Comparison of ENCODE assay signal across 12 cellular contexts in genomic region chr11:130451261-130452019, GRCh38. TPM values are rescaled to one million over a fixed set of nuclear protein-coding genes. Genes with fewer than 3 reads are reported as not detected.
DNase-seq lines count a peak whose midpoint lies in the region; ATAC-seq and TF ChIP-seq lines count a peak whose summit lies in the region.
"Had no signal": no experiment of that assay in that cellular context is flagged by ENCODE, and none has a peak within 500 bp of the region (broad histone marks: within the 10 kb centered on the region; RNA-seq: fewer than 3 reads in every experiment).

No MANE protein-coding gene starts in this region.

- ATAC-seq in left cardiac atrium (peak; percentile 9 to 50), HG02970 (IDR thresholded peaks at IDR 0.05; ENCODE audit: low FRiP score, unreplicated experiment) (no peak)
- ATAC-seq: foreskin keratinocyte had no signal

- H3K4me3 ChIP-seq in AG04450 (ENCODE audit: low read depth, low read length) = peak overlapping the region; percentile 31
- H3K4me3 ChIP-seq in astrocyte of the cerebellum (ENCODE audit: low read depth, low read length) = peak overlapping the region; percentile 72
- H3K4me3 ChIP-seq in rectal smooth muscle tissue (ENCODE audit: low read length) = peak overlapping the region; percentile 26

- no peak for TF ChIP-seq CTCF in AG04450 (IDR thresholded peaks at IDR 0.05; ENCODE audit: low read depth, low read length)
- TF ChIP-seq CTCF in astrocyte of the cerebellum (IDR thresholded peaks at IDR 0.05; ENCODE audit: low read depth, low read length, missing control alignments) = no peak

- H3K4me1 ChIP-seq in rectal smooth muscle tissue (ENCODE audit: control insufficient read depth, insufficient read depth, low read length) = no peaks in the 10 kb centered on the region
- H3K4me1 ChIP-seq: foreskin keratinocyte had no signal

- H3K9me3 ChIP-seq in AG04450 (ENCODE audit: control insufficient read depth, insufficient read depth, low read length) = no peaks in the 10 kb centered on the region; the same call in 1 of the 2 replicates

- in situ Hi-C loops in astrocyte of the cerebellum (cut with HindIII; ENCODE audit: low sequenced_read_pairs) = no loop called here

- H3K27ac ChIP-seq in AG04450 (ENCODE audit: low read depth, low read length) (peak overlapping the region; percentile 11), rectal smooth muscle tissue (ENCODE audit: low read depth, low read length) (no peak overlapping the region)
- H3K27ac ChIP-seq: foreskin keratinocyte had no signal

- POLR2A ChIA-PET in AG04450 (lab: Yijun Ruan, JAX) = no interaction called here

- intact Hi-C loops in left cardiac atrium (cut with DNase I) = loop anchor here in 1 of 2 donors (5.0 kb wide), 1 partner anchor 201 kb away; no protein-coding TSS in a partner anchor

- CTCF ChIA-PET in AG04450 (lab: Charles Lee) = interaction anchor here (0.6 to 3.3 kb wide), 7 partner anchors 9 to 411 kb away, joined by 3 to 27 read pairs (median 4); no protein-coding TSS in a partner anchor

- H3K36me3 ChIP-seq in rectal smooth muscle tissue (ENCODE audit: control insufficient read depth, insufficient read depth, low read length) = no peaks in the 10 kb centered on the region

- H3K9ac ChIP-seq in rectal smooth muscle tissue (ENCODE audit: low read length) = no peak overlapping the region

- DNase-seq in AG04450 (ENCODE audit: low read depth, low spot score) = no peak
- DNase-seq in astrocyte of the cerebellum (ENCODE audit: low read depth) = peak; percentile 22
- peak; percentile 66 for DNase-seq in left cardiac atrium
- DNase-seq in hippocampal formation (lab: John Stamatoyannopoulos, UW) = no peak
- DNase-seq in HT-29 (ENCODE audit: low spot score) = no peak
- DNase-seq in NOMO-1 treated with DMSO at 0.1 percent for 48 hours (lab: John Stamatoyannopoulos, UW; ENCODE audit: unreplicated experiment) = no peak
- DNase-seq: amniotic stem cell, foreskin keratinocyte, Karpas-422, NCI-H2171 had no signal

- no peaks in the 10 kb centered on the region for H3K27me3 ChIP-seq in AG04450 (ENCODE audit: control insufficient read depth, insufficient read depth, low read length)
- no peaks in the 10 kb centered on the region for H3K27me3 ChIP-seq in rectal smooth muscle tissue (ENCODE audit: control insufficient read depth, insufficient read depth, low read length)

RNA-seq across cellular contexts. Expression of gene ADAMTS15, which starts 3.0 kb away (rescaled TPM):
- 4.7 and 5.8 TPM in 2 replicates for polyA plus RNA-seq in AG04450 (2011; rRNA removed)
- 9.7 and 10.4 TPM in 2 replicates for polyA minus RNA-seq in AG04450 (2011; rRNA and poly(A)+ RNA removed)
- 10 to 100 TPM; 29.8 to 32.0 TPM for total RNA-seq in left cardiac atrium
- not detected in 2 replicates for total RNA-seq in HT-29 (2014; rRNA removed; shearing (Covaris generic))

RNA-seq across cellular contexts. Expression of gene ADAMTS8, which starts 23.0 kb away (rescaled TPM):
- 17.6 and 19.8 TPM in 2 replicates for polyA plus RNA-seq in AG04450 (2011; rRNA removed)
- 9.3 and 14.1 TPM in 2 replicates for polyA minus RNA-seq in AG04450 (2011; rRNA and poly(A)+ RNA removed)
- 10 to 100 TPM in 1 of 2 donors, 1 to 10 TPM in 1; 3.3 to 53.0 TPM for total RNA-seq in left cardiac atrium
- total RNA-seq in HT-29 (2014; rRNA removed; shearing (Covaris generic)) = not detected in 2 replicates
- total RNA-seq: foreskin keratinocyte had no signal
- polyA plus RNA-seq: foreskin keratinocyte had no signal

Comparison
In these comparisons a context has a peak if more than half of its experiments do, and no peak if none do; other contexts are left out.
1. DNase-seq: peak in astrocyte of the cerebellum (single experiment) and left cardiac atrium (single experiment); none in AG04450 (single experiment), hippocampal formation (0 of 2), HT-29 (single experiment) and NOMO-1 treated with DMSO at 0.1 percent for 48 hours (single experiment).
2. RNA of gene ADAMTS15, which starts 3.0 kb away (total RNA-seq): 29.8 to 32.0 TPM in left cardiac atrium; not detected in HT-29; every median in the first group is over 10 times any median in the second.
3. Peak in every context shown above with its lines, with median percentiles within 50 percentile points of each other: H3K4me3 ChIP-seq.